In genomic region chr16:66894055-66894454, GRCh38 we compare ENCODE assay signal across 33 cellular contexts. TPM values are rescaled to one million over a fixed set of nuclear protein-coding genes. Genes with fewer than 3 reads are reported as not detected.
"Had no signal": no experiment of that assay in that cellular context is flagged by ENCODE, and none has a peak within 500 bp of the region (broad histone marks: within the 10 kb centered on the region; RNA-seq: fewer than 3 reads in every experiment).

No MANE protein-coding gene starts in this region.

- H3K27me3 ChIP-seq: esophagus muscularis mucosa, foreskin keratinocyte, gastroesophageal sphincter, heart left ventricle, hepatocyte, left lung, right atrium auricular region, testis, tibial artery had no signal

- H3K36me3 ChIP-seq: esophagus muscularis mucosa, prostate gland, right atrium auricular region had no signal

- H3K4me3 ChIP-seq: coronary artery, esophagus muscularis mucosa, gastroesophageal sphincter, heart left ventricle, hepatocyte, left lung, mucosa of descending colon, prostate gland, right atrium auricular region, testis, tibial artery had no signal

- DNase-seq: dermis blood vessel endothelial cell; effector memory CD4-positive, alpha-beta T cell; foreskin keratinocyte; heart left ventricle; left cardiac atrium; mesenchymal stem cell; naive B cell; stimulated activated CD4-positive, alpha-beta T cell treated with anti-CD3 and anti-CD28 coated beads, Interleukin-2, amount 100 ng/mL, for 24 hours; stimulated activated CD4-positive, alpha-beta T cell treated with anti-CD3 and anti-CD28 coated beads, Interleukin-4, amount 100 ng/mL, for 24 hours; stimulated activated naive CD8-positive, alpha-beta T cell treated with anti-CD3 and anti-CD28 coated beads, Interleukin-15, Interleukin-2, amounts not matched to agents 100 U/mL and 50 U/mL, for 24 hours; substantia nigra; testis; tibial artery had no signal

- H3K27ac Mint-ChIP-seq: mesothelial cell of epicardium; stimulated activated memory B cell treated with anti-CD40 and anti-IgM and Interleukin-4, amounts not matched to agents 10 μg/mL and 1 μg/mL and 100 μg/mL, for 72 hours had no signal

- H3K9me3 Mint-ChIP-seq: mesothelial cell of epicardium; naive B cell; natural killer cell treated with Interleukin-12 subunit alpha and Interleukin-12 subunit beta and Interleukin-15 and Interleukin-18, amount 100 ng/mL, for 72 hours; neural crest cell; stimulated activated memory B cell treated with anti-CD40 and anti-IgM and Interleukin-4, amounts not matched to agents 10 μg/mL and 1 μg/mL and 100 μg/mL, for 72 hours; type B pancreatic cell had no signal

- H3K9ac ChIP-seq: parathyroid adenoma had no signal

- H3K36me3 Mint-ChIP-seq: mesothelial cell of epicardium; naive B cell; natural killer cell treated with Interleukin-12 subunit alpha and Interleukin-12 subunit beta and Interleukin-15 and Interleukin-18, amount 100 ng/mL, for 72 hours had no signal

- H3K4me3 Mint-ChIP-seq: mesothelial cell of epicardium; natural killer cell treated with Interleukin-12 subunit alpha and Interleukin-12 subunit beta and Interleukin-15 and Interleukin-18, amount 100 ng/mL, for 72 hours; neural crest cell; stimulated activated memory B cell treated with anti-CD40 and anti-IgM and Interleukin-4, amounts not matched to agents 10 μg/mL and 1 μg/mL and 100 μg/mL, for 72 hours; type B pancreatic cell had no signal

- FAIRE-seq: endothelial cell of umbilical vein had no signal

- H3K27me3 Mint-ChIP-seq: natural killer cell treated with Interleukin-12 subunit alpha and Interleukin-12 subunit beta and Interleukin-15 and Interleukin-18, amount 100 ng/mL, for 72 hours; stimulated activated memory B cell treated with anti-CD40 and anti-IgM and Interleukin-4, amounts not matched to agents 10 μg/mL and 1 μg/mL and 100 μg/mL, for 72 hours; type B pancreatic cell had no signal

- H3K27ac ChIP-seq: coronary artery, esophagus muscularis mucosa, foreskin keratinocyte, gastroesophageal sphincter, heart left ventricle, hepatocyte, left lung, parathyroid adenoma, prostate gland, right atrium auricular region, testis, tibial artery had no signal

- H3K4me1 Mint-ChIP-seq: neural crest cell had no signal

- H3K4me2 ChIP-seq: hepatocyte had no signal

- H2AFZ ChIP-seq: hepatocyte, parathyroid adenoma had no signal

- H3K9me3 ChIP-seq: esophagus muscularis mucosa, gastroesophageal sphincter, heart left ventricle, left lung, mucosa of descending colon, prostate gland, right atrium auricular region, testis, tibial artery had no signal

- ATAC-seq: foreskin keratinocyte; gastroesophageal sphincter; left cardiac atrium; left lung; mucosa of descending colon; natural killer cell treated with Interleukin-12 subunit alpha and Interleukin-12 subunit beta and Interleukin-15 and Interleukin-18, amount 100 ng/mL, for 72 hours; sciatic nerve; stimulated activated memory B cell treated with anti-CD40 and anti-IgM and Interleukin-4, amounts not matched to agents 10 μg/mL and 1 μg/mL and 100 μg/mL, for 72 hours; stimulated activated naive CD8-positive, alpha-beta T cell treated with anti-CD3 and anti-CD28 coated beads, Interleukin-15, Interleukin-2, amounts not matched to agents 100 U/mL and 50 U/mL, for 24 hours had no signal

- H3K4me1 ChIP-seq: prostate gland had no signal

RNA-seq across cellular contexts. Expression of gene CDH16, which starts 24.6 kb away (rescaled TPM):
- total RNA-seq: endothelial cell of umbilical vein; fibroblast of lung; foreskin keratinocyte; gastroesophageal sphincter; lung microvascular endothelial cell; mesothelial cell of epicardium; natural killer cell treated with Interleukin-12 subunit alpha and Interleukin-12 subunit beta and Interleukin-15 and Interleukin-18, amount 100 ng/mL, for 72 hours; neural crest cell; osteoblast; prostate gland; sciatic nerve; urinary bladder had no signal
- polyA plus RNA-seq: endothelial cell of umbilical vein, fibroblast of lung, urinary bladder had no signal
